Comparison of ENCODE assay signal across 26 cellular contexts in the genomic region with DNA sequence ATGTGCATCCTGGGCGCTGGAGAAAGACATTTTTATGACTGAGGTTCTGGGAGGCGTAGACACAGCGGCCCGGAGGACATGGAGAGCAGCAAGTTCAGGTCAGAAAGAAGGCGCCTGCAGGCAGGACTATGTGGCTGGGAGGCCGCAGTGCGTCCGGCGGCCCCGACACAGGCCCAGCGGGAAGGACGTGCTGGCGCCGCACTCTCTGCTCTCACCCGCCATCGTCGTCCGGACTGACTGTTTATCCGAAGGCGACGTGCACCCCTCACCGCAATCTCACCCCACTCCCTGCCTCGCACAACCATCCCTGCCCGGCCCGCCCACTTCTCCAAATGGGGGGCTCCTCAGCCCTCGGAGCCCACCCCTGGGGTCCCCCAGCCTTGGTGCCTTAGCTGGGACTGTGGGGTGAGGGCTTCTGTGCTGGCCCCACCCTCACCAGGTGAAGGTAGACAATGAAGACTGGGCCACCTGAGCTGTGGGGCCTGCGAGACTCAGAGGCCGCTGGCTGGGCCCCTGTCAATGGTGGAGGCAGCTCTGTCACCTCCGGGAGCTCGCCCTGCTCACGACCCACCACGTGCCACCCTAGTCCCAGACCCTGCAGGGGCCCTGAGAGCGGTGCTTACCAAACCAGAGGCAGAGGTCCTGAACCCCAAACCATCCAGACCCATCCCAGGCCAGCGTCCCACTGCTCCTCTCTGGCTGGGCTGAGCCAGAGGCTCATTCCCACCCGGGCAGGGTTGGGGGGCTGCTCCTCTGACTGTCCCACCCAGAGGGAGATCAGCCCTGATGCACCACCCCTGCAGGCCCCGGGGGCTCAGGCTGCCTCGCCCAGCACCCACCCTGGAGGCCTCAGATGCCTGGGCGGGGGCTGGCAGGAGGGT. TPM values are rescaled to one million over a fixed set of nuclear protein-coding genes. Genes with fewer than 3 reads are reported as not detected.
DNase-seq lines count a peak whose midpoint lies in the region; ATAC-seq and TF ChIP-seq lines count a peak whose summit lies in the region.
"Had no signal": no experiment of that assay in that cellular context is flagged by ENCODE, and none has a peak within 500 bp of the region (broad histone marks: within the 10 kb centered on the region; RNA-seq: fewer than 3 reads in every experiment).

No MANE protein-coding gene starts in this region.

- peak; percentile 10 for DNase-seq in activated naive CD4-positive, alpha-beta T cell treated with anti-CD3 and anti-CD28 coated beads, Interleukin-2, amount 10 ng/mL, durations not matched to agents 7 days and 5 days
- no peak for DNase-seq in activated naive CD4-positive, alpha-beta T cell (lab: John Stamatoyannopoulos, UW)
- DNase-seq in Peyer's patch = peak in 2 of 3 donors; percentile 36 to 38
- peak; percentile 35 for DNase-seq in left lobe of liver (ENCODE audit: low spot score)
- no peak for DNase-seq in NCI-H2081 treated with DMSO at 0.1 percent for 48 hours (lab: John Stamatoyannopoulos, UW)
- no peak for DNase-seq in T-helper 2 cell
- DNase-seq in T-helper 2 cell treated with Interferon-gamma antibody and Interleukin-4, amounts not matched to agents 5 μg/mL and 100 μg/mL, for 36 hours (ENCODE audit: low spot score) = no peak
- DNase-seq: activated CD4-positive, CD25-positive, alpha-beta regulatory T cell; activated CD8-positive, alpha-beta T cell treated with anti-CD3 and anti-CD28 coated beads for 36 hours; activated naive CD8-positive, alpha-beta T cell treated with anti-CD3 and anti-CD28 coated beads, Interleukin-2, amount 50 U/mL, for 24 hours; activated T-cell treated with anti-CD3 and anti-CD28 coated beads, Interleukin-2, amount 50 U/mL, for 24 hours; brain microvascular endothelial cell; NCI-H1436; NCI-H526 treated with DMSO at 0.1 percent for 48 hours; substantia nigra had no signal

- CTCF ChIA-PET in activated naive CD4-positive, alpha-beta T cell treated with anti-CD3 and anti-CD28 coated beads, Interleukin-2, amount 10 ng/mL, durations not matched to agents 7 days and 5 days (lab: Charles Lee) = no interaction called here

- H3K4me1 Mint-ChIP-seq in activated naive CD4-positive, alpha-beta T cell treated with anti-CD3 and anti-CD28 coated beads, Interleukin-2, amount 10 ng/mL, durations not matched to agents 7 days and 5 days = no peaks in the 10 kb centered on the region
- no peaks in the 10 kb centered on the region for H3K4me1 Mint-ChIP-seq in stimulated activated memory B cell treated with anti-CD40 and anti-IgM and Interleukin-4, amounts not matched to agents 10 μg/mL and 1 μg/mL and 100 μg/mL, for 72 hours
- no peaks in the 10 kb centered on the region for H3K4me1 Mint-ChIP-seq in T-helper 2 cell treated with Interferon-gamma antibody and Interleukin-4, amounts not matched to agents 5 μg/mL and 100 μg/mL, for 36 hours (ENCODE audit: low read depth)
- H3K4me1 Mint-ChIP-seq: activated naive CD8-positive, alpha-beta T cell treated with anti-CD3 and anti-CD28 coated beads, Interleukin-2, amount 50 U/mL, for 24 hours; neural progenitor cell had no signal

- no peak for TF ChIP-seq CTCF in Peyer's patch (IDR thresholded peaks at IDR 0.05)

- no peak overlapping the region for H3K4me3 Mint-ChIP-seq in activated naive CD4-positive, alpha-beta T cell treated with anti-CD3 and anti-CD28 coated beads, Interleukin-2, amount 10 ng/mL, durations not matched to agents 7 days and 5 days
- H3K4me3 Mint-ChIP-seq in stimulated activated memory B cell treated with anti-CD40 and anti-IgM and Interleukin-4, amounts not matched to agents 10 μg/mL and 1 μg/mL and 100 μg/mL, for 72 hours = no peak overlapping the region
- no peak overlapping the region for H3K4me3 Mint-ChIP-seq in T-helper 2 cell treated with Interferon-gamma antibody and Interleukin-4, amounts not matched to agents 5 μg/mL and 100 μg/mL, for 36 hours
- H3K4me3 Mint-ChIP-seq: activated CD8-positive, alpha-beta T cell treated with anti-CD3 and anti-CD28 coated beads for 36 hours; activated naive CD8-positive, alpha-beta T cell treated with anti-CD3 and anti-CD28 coated beads, Interleukin-2, amount 50 U/mL, for 24 hours; activated T-cell treated with anti-CD3 and anti-CD28 coated beads, Interleukin-2, amount 50 U/mL, for 24 hours; neural progenitor cell had no signal

- TF ChIP-seq POLR2A in Peyer's patch (IDR thresholded peaks at IDR 0.05) = no peak

- ATAC-seq in left lobe of liver = no peak
- peak; percentile 14 for ATAC-seq in stimulated activated memory B cell treated with anti-CD40 and anti-IgM and Interleukin-4, amounts not matched to agents 10 μg/mL and 1 μg/mL and 100 μg/mL, for 72 hours
- ATAC-seq: activated CD8-positive, alpha-beta T cell treated with anti-CD3 and anti-CD28 coated beads for 36 hours; activated naive CD8-positive, alpha-beta T cell treated with anti-CD3 and anti-CD28 coated beads, Interleukin-2, amount 50 U/mL, for 24 hours; left lung had no signal

- H3K9me3 Mint-ChIP-seq in activated naive CD4-positive, alpha-beta T cell treated with anti-CD3 and anti-CD28 coated beads, Interleukin-2, amount 10 ng/mL, durations not matched to agents 7 days and 5 days = peaks cover 7% of the 10 kb centered on the region
- H3K9me3 Mint-ChIP-seq in stimulated activated memory B cell treated with anti-CD40 and anti-IgM and Interleukin-4, amounts not matched to agents 10 μg/mL and 1 μg/mL and 100 μg/mL, for 72 hours = peaks cover 5% of the 10 kb centered on the region
- H3K9me3 Mint-ChIP-seq in T-helper 2 cell treated with Interferon-gamma antibody and Interleukin-4, amounts not matched to agents 5 μg/mL and 100 μg/mL, for 36 hours = peaks cover 14% of the 10 kb centered on the region

- H3K36me3 ChIP-seq in Peyer's patch = no peaks in the 10 kb centered on the region
- H3K36me3 ChIP-seq: brain microvascular endothelial cell, left lung, neural progenitor cell, SJCRH30 had no signal

- H3K9me3 ChIP-seq in Peyer's patch = peaks cover 0 to 11% (median 1%) of the 10 kb centered on the region in 4 donors
- H3K9me3 ChIP-seq: SJCRH30 had no signal

- no peaks in the 10 kb centered on the region for H3K27me3 ChIP-seq in Peyer's patch
- H3K27me3 ChIP-seq: brain microvascular endothelial cell had no signal

- H3K27ac ChIP-seq in Peyer's patch = no peak overlapping the region
- H3K27ac ChIP-seq: brain microvascular endothelial cell, C4-2B, coronary artery, left lung, neural progenitor cell, SJCRH30 had no signal

- H3K27ac Mint-ChIP-seq in activated naive CD4-positive, alpha-beta T cell treated with anti-CD3 and anti-CD28 coated beads, Interleukin-2, amount 10 ng/mL, durations not matched to agents 7 days and 5 days = no peak overlapping the region
- H3K27ac Mint-ChIP-seq in stimulated activated memory B cell treated with anti-CD40 and anti-IgM and Interleukin-4, amounts not matched to agents 10 μg/mL and 1 μg/mL and 100 μg/mL, for 72 hours = no peak overlapping the region
- H3K27ac Mint-ChIP-seq in T-helper 2 cell treated with Interferon-gamma antibody and Interleukin-4, amounts not matched to agents 5 μg/mL and 100 μg/mL, for 36 hours = no peak overlapping the region
- H3K27ac Mint-ChIP-seq: activated CD8-positive, alpha-beta T cell treated with anti-CD3 and anti-CD28 coated beads for 36 hours; activated naive CD8-positive, alpha-beta T cell treated with anti-CD3 and anti-CD28 coated beads, Interleukin-2, amount 50 U/mL, for 24 hours; activated T-cell treated with anti-CD3 and anti-CD28 coated beads, Interleukin-2, amount 50 U/mL, for 24 hours; neural progenitor cell had no signal

- H3K4me3 ChIP-seq in Peyer's patch = no peak overlapping the region
- H3K4me3 ChIP-seq: coronary artery, left lung, neural progenitor cell, SJCRH30 had no signal

- peaks cover 0 to 3% (median 0%) of the 10 kb centered on the region in 4 donors for H3K4me1 ChIP-seq in Peyer's patch
- H3K4me1 ChIP-seq: left lung, neural progenitor cell, SJCRH30 had no signal

- peaks cover 9% of the 10 kb centered on the region for H3K27me3 Mint-ChIP-seq in activated naive CD4-positive, alpha-beta T cell treated with anti-CD3 and anti-CD28 coated beads, Interleukin-2, amount 10 ng/mL, durations not matched to agents 7 days and 5 days
- peaks cover 33% of the 10 kb centered on the region for H3K27me3 Mint-ChIP-seq in stimulated activated memory B cell treated with anti-CD40 and anti-IgM and Interleukin-4, amounts not matched to agents 10 μg/mL and 1 μg/mL and 100 μg/mL, for 72 hours
- H3K27me3 Mint-ChIP-seq in T-helper 2 cell treated with Interferon-gamma antibody and Interleukin-4, amounts not matched to agents 5 μg/mL and 100 μg/mL, for 36 hours (ENCODE audit: low read depth) = no peaks in the 10 kb centered on the region

- no peaks in the 10 kb centered on the region for H3K36me3 Mint-ChIP-seq in activated naive CD4-positive, alpha-beta T cell treated with anti-CD3 and anti-CD28 coated beads, Interleukin-2, amount 10 ng/mL, durations not matched to agents 7 days and 5 days
- peaks cover 7% of the 10 kb centered on the region for H3K36me3 Mint-ChIP-seq in stimulated activated memory B cell treated with anti-CD40 and anti-IgM and Interleukin-4, amounts not matched to agents 10 μg/mL and 1 μg/mL and 100 μg/mL, for 72 hours
- no peaks in the 10 kb centered on the region for H3K36me3 Mint-ChIP-seq in T-helper 2 cell treated with Interferon-gamma antibody and Interleukin-4, amounts not matched to agents 5 μg/mL and 100 μg/mL, for 36 hours (ENCODE audit: low read depth)
- H3K36me3 Mint-ChIP-seq: neural progenitor cell had no signal

RNA-seq across cellular contexts. Expression of gene MUC5B, which starts 16.2 kb away (rescaled TPM):
- total RNA-seq in Peyer's patch = 10 to 100 TPM in 2 of 4 donors, 1 to 10 TPM in 1, under 1 TPM in 1; 0.18 to 25.6 (median 10.5) TPM
- total RNA-seq in left lobe of liver = 4.1 TPM
- total RNA-seq: activated CD8-positive, alpha-beta T cell treated with anti-CD3 and anti-CD28 coated beads for 36 hours; fibroblast of lung; glomerular endothelial cell; MCF 10A; renal cortical epithelial cell; SJCRH30; T-helper 2 cell treated with Interferon-gamma antibody and Interleukin-4, amounts not matched to agents 100 ng/mL and 5 ng/mL, for 36 hours had no signal

RNA-seq across cellular contexts. Expression of gene MUC5AC, which starts 48.9 kb away (rescaled TPM):
- total RNA-seq in Peyer's patch (not detected), left lobe of liver (0.03 TPM)
- total RNA-seq: activated CD8-positive, alpha-beta T cell treated with anti-CD3 and anti-CD28 coated beads for 36 hours; fibroblast of lung; glomerular endothelial cell; MCF 10A; renal cortical epithelial cell; SJCRH30; T-helper 2 cell treated with Interferon-gamma antibody and Interleukin-4, amounts not matched to agents 100 ng/mL and 5 ng/mL, for 36 hours had no signal

Comparison
In these comparisons a context has a peak if more than half of its experiments do, and no peak if none do; other contexts are left out.
1. DNase-seq: peak in activated naive CD4-positive, alpha-beta T cell treated with anti-CD3 and anti-CD28 coated beads, Interleukin-2, amount 10 ng/mL, durations not matched to agents 7 days and 5 days (single experiment), Peyer's patch (2 of 3) and left lobe of liver (single experiment); none in activated naive CD4-positive, alpha-beta T cell (0 of 4), NCI-H2081 treated with DMSO at 0.1 percent for 48 hours (single experiment), T-helper 2 cell (0 of 5) and T-helper 2 cell treated with Interferon-gamma antibody and Interleukin-4, amounts not matched to agents 5 μg/mL and 100 μg/mL, for 36 hours (single experiment).